ENCODE assay signal across 8 cellular contexts in genomic region chr2:150610670-150611279, GRCh38.
A peak's percentile ranks its signal among the peaks of the same experiment; 100 is the strongest.
DNase-seq lines count a peak whose midpoint lies in the region; ATAC-seq and TF ChIP-seq lines count a peak whose summit lies in the region.

No MANE protein-coding gene starts in this region.

- H3K4me3 Mint-ChIP-seq in activated T-cell treated with anti-CD3 and anti-CD28 coated beads, Interleukin-2, amount 50 U/mL, for 24 hours, result no peak overlapping the region

- no peaks in the 10 kb centered on the region for H3K9me3 Mint-ChIP-seq in activated T-cell treated with anti-CD3 and anti-CD28 coated beads, Interleukin-2, amount 50 U/mL, for 24 hours

- ATAC-seq in HG02610 (IDR thresholded peaks at IDR 0.05; ENCODE audit: unreplicated experiment), result peak; percentile 52
- ATAC-seq in GM19023 (IDR thresholded peaks at IDR 0.05; ENCODE audit: unreplicated experiment), result no peak

- H3K4me1 Mint-ChIP-seq in activated T-cell treated with anti-CD3 and anti-CD28 coated beads, Interleukin-2, amount 50 U/mL, for 24 hours (ENCODE audit: low read depth), result no peaks in the 10 kb centered on the region

- DNase-seq in RPMI8226 (peak; percentile 42), iPS DF 19.7 (ENCODE audit: low read depth, low spot score) (peak; percentile 25), NCI-H187 treated with DMSO at 0.1 percent for 48 hours (lab: John Stamatoyannopoulos, UW) (no peak), COLO668 (lab: John Stamatoyannopoulos, UW; ENCODE audit: unreplicated experiment) (no peak)
- DNase-seq in activated T-cell treated with anti-CD3 and anti-CD28 coated beads, Interleukin-2, amount 50 U/mL, for 24 hours, result no peak

- peak; percentile 29; the same call in 1 of the 2 replicates for TF ChIP-seq CTCF in GM12874 (IDR thresholded peaks at IDR 0.05; ENCODE audit: insufficient read depth, low read depth, low read length)

- no peak overlapping the region for H3K27ac Mint-ChIP-seq in activated T-cell treated with anti-CD3 and anti-CD28 coated beads, Interleukin-2, amount 50 U/mL, for 24 hours

- H3K27me3 Mint-ChIP-seq in activated T-cell treated with anti-CD3 and anti-CD28 coated beads, Interleukin-2, amount 50 U/mL, for 24 hours, result no peaks in the 10 kb centered on the region

- H3K36me3 Mint-ChIP-seq in activated T-cell treated with anti-CD3 and anti-CD28 coated beads, Interleukin-2, amount 50 U/mL, for 24 hours (ENCODE audit: low read depth), result no peaks in the 10 kb centered on the region

Comparison
In these comparisons a context has a peak if more than half of its experiments do, and no peak if none do; other contexts are left out.
1. DNase-seq: peak in RPMI8226 (single experiment) and iPS DF 19.7 (single experiment); none in NCI-H187 treated with DMSO at 0.1 percent for 48 hours (single experiment), COLO668 (single experiment) and activated T-cell treated with anti-CD3 and anti-CD28 coated beads, Interleukin-2, amount 50 U/mL, for 24 hours (single experiment).